Comparison of ENCODE assay signal across 20 cellular contexts in the genomic region with DNA sequence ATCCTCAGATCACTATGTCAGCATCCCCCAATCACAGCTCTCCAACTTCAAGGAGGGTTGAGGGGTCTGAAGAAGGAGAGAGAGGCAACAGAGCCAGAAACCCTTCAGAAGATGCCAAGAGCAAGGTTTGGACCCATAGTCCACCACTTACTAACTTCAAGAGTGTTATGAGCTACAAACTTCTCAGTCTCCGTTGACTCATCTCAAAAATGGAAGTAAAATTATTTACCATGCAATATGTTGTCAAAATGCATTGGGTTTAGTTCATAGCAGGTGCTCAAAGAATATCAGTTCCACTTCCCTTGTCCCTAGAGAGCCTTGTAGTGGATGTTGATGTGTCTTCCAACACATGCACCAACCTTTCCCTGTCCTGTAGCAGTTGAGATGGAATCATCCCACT.
A peak's percentile ranks its signal among the peaks of the same experiment; 100 is the strongest.
DNase-seq lines count a peak whose midpoint lies in the region; ATAC-seq and TF ChIP-seq lines count a peak whose summit lies in the region.
"Had no signal": no experiment of that assay in that cellular context is flagged by ENCODE, and none has a peak within 500 bp of the region (broad histone marks: within the 10 kb centered on the region; RNA-seq: fewer than 3 reads in every experiment).

No MANE protein-coding gene starts in this region.

- intact Hi-C loops in PC-3 (cut with micrococcal nuclease) = loop anchor here (5.0 kb wide), 1 partner anchor 393 kb away; no protein-coding TSS in a partner anchor

- no peaks in the 10 kb centered on the region for H3K9me3 ChIP-seq in PC-3 (ENCODE audit: low read length)
- H3K9me3 ChIP-seq: SJSA1 had no signal

- no peak overlapping the region for H3K27ac Mint-ChIP-seq in activated T-cell treated with anti-CD3 and anti-CD28 coated beads, Interleukin-2, amount 50 U/mL, for 72 hours
- no peak overlapping the region for H3K27ac Mint-ChIP-seq in immature natural killer cell
- H3K27ac Mint-ChIP-seq: CD8-positive, alpha-beta T cell; IgD-negative memory B cell had no signal

- H3F3A ChIP-seq in PC-3 (ENCODE audit: low read length, unreplicated experiment) = no peaks in the 10 kb centered on the region

- H3K4me1 ChIP-seq in PC-3 (ENCODE audit: insufficient read depth, low read length) = peaks cover 11% of the 10 kb centered on the region

- no peaks in the 10 kb centered on the region for H3K27me3 ChIP-seq in PC-3 (ENCODE audit: low read length)
- H3K27me3 ChIP-seq: SJSA1 had no signal

- BruUV-seq in PC-3 (replicated peaks; lab: Mats Ljungman, UMichigan) = no TSS peak

- no peak overlapping the region for H3K4me3 Mint-ChIP-seq in activated T-cell treated with anti-CD3 and anti-CD28 coated beads, Interleukin-2, amount 50 U/mL, for 72 hours
- no peak overlapping the region for H3K4me3 Mint-ChIP-seq in immature natural killer cell
- H3K4me3 Mint-ChIP-seq: CD8-positive, alpha-beta T cell; IgD-negative memory B cell had no signal

- DNase-seq in activated T-cell treated with anti-CD3 and anti-CD28 coated beads, Interleukin-2, amount 50 U/mL, for 72 hours = no peak
- no peak for DNase-seq in activated T-cell treated with anti-CD3 and anti-CD28 coated beads for 4 hours
- no peak for DNase-seq in immature natural killer cell
- no peak for DNase-seq in NCI-H226
- no peak for DNase-seq in retina
- no peak for DNase-seq in PC-3
- DNase-seq: 8988T; CD8-positive, alpha-beta T cell; GM23248; NCI-H1417 treated with DMSO at 0.1 percent for 48 hours; NCI-H2029; NCI-H2171; NCI-H510A; NCI-H774; T-helper 2 cell had no signal

- no peak overlapping the region for H3K9ac ChIP-seq in PC-3 (ENCODE audit: low read length)
- H3K9ac ChIP-seq: GM23248 had no signal

- H3K9me3 Mint-ChIP-seq in activated T-cell treated with anti-CD3 and anti-CD28 coated beads, Interleukin-2, amount 50 U/mL, for 72 hours = no peaks in the 10 kb centered on the region
- H3K9me3 Mint-ChIP-seq in immature natural killer cell = no peaks in the 10 kb centered on the region
- H3K9me3 Mint-ChIP-seq: CD8-positive, alpha-beta T cell; IgD-negative memory B cell had no signal

- H2AFZ ChIP-seq in PC-3 (ENCODE audit: low read length) = no peak overlapping the region
- H2AFZ ChIP-seq: GM23248 had no signal

- no peaks in the 10 kb centered on the region for H4K20me1 ChIP-seq in PC-3 (ENCODE audit: low read length)

- CTCF ChIA-PET in PC-3 (lab: Charles Lee) = no interaction called here

- H3K4me2 ChIP-seq in PC-3 (ENCODE audit: low read length) = no peak overlapping the region

- no peaks in the 10 kb centered on the region for H3K9me2 ChIP-seq in PC-3 (replicated peaks; ENCODE audit: low read length)

- H3K36me3 ChIP-seq in PC-3 (ENCODE audit: low read depth, low read length) = no peaks in the 10 kb centered on the region
- H3K36me3 ChIP-seq: SJSA1 had no signal

- peak; percentile 44 to 70 for ATAC-seq in activated T-cell treated with anti-CD3 and anti-CD28 coated beads, Interleukin-2, amount 50 U/mL, for 72 hours (replicated peaks in 1 of 2)
- ATAC-seq in GM19468 (IDR thresholded peaks at IDR 0.05; ENCODE audit: extremely low read depth, unreplicated experiment) = peak; percentile 22
- peak; percentile 52 for ATAC-seq in HG02938 (IDR thresholded peaks at IDR 0.05; ENCODE audit: unreplicated experiment)
- no peak for ATAC-seq in PC-3
- ATAC-seq: CD8-positive, alpha-beta T cell; HCT116 had no signal

- no peak overlapping the region for H3K4me3 ChIP-seq in PC-3 (ENCODE audit: low read length)
- H3K4me3 ChIP-seq: GM23248, SJSA1 had no signal

- TF ChIP-seq CTCF in PC-3 (conservative IDR thresholded peaks at IDR 0.05; ENCODE audit: low read depth, low read length) = no peak

- H3K27ac ChIP-seq in PC-3 (ENCODE audit: low read length) = no peak overlapping the region
- H3K27ac ChIP-seq: GM23248, SJSA1 had no signal

- H3K4me1 Mint-ChIP-seq in activated T-cell treated with anti-CD3 and anti-CD28 coated beads, Interleukin-2, amount 50 U/mL, for 72 hours (ENCODE audit: low read depth) = peaks cover under 1% of the 10 kb centered on the region
- peaks cover 3 to 7% of the 10 kb centered on the region in 2 donors for H3K4me1 Mint-ChIP-seq in immature natural killer cell

- no peaks in the 10 kb centered on the region for H3K79me2 ChIP-seq in PC-3 (ENCODE audit: low read length)

- POLR2A ChIA-PET in PC-3 (lab: Charles Lee; ENCODE audit: unreplicated experiment) = no interaction called here

- no peaks in the 10 kb centered on the region for H3K36me3 Mint-ChIP-seq in activated T-cell treated with anti-CD3 and anti-CD28 coated beads, Interleukin-2, amount 50 U/mL, for 72 hours (ENCODE audit: insufficient read depth in 2 of 2)
- no peaks in the 10 kb centered on the region for H3K36me3 Mint-ChIP-seq in immature natural killer cell
- H3K36me3 Mint-ChIP-seq: CD8-positive, alpha-beta T cell; IgD-negative memory B cell had no signal

- H3K27me3 Mint-ChIP-seq in activated T-cell treated with anti-CD3 and anti-CD28 coated beads, Interleukin-2, amount 50 U/mL, for 72 hours (ENCODE audit: low read depth) = peaks cover 32% of the 10 kb centered on the region
- H3K27me3 Mint-ChIP-seq in immature natural killer cell (ENCODE audit: low read depth in 3 of 3) = peaks cover 0 to 5% (median 2%) of the 10 kb centered on the region in 3 donors
